In the genomic region with DNA sequence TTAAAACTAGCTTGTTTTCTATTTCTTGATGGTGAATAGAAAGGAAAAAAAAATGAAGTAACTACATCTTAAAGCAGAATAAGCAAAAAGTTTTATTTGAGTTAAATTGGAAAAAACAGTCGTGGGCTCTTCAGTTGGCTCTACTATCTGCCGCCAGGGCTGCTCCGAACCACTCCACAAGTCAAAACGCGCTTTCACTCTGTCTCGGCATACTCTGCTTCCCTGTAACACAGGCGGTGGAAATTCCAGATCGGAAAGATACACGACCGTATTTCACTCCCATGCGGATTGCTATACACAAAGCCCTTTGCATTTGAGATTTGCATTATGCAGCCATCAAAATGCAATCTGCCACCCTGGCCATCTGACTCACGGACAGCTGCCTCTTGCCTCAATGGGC, we compare ENCODE assay signal across 16 cellular contexts.
DNase-seq lines count a peak whose midpoint lies in the region; ATAC-seq and TF ChIP-seq lines count a peak whose summit lies in the region.
"Had no signal": no experiment of that assay in that cellular context is flagged by ENCODE, and none has a peak within 500 bp of the region (broad histone marks: within the 10 kb centered on the region; RNA-seq: fewer than 3 reads in every experiment).

No MANE protein-coding gene starts in this region.

- H3K27ac Mint-ChIP-seq in glutamatergic neuron (ENCODE audit: unreplicated experiment): peak overlapping the region; percentile 60
- H3K27ac Mint-ChIP-seq: CD8-positive, alpha-beta T cell had no signal

- peaks cover 5% of the 10 kb centered on the region for H3K27me3 Mint-ChIP-seq in glutamatergic neuron (ENCODE audit: unreplicated experiment)

- H3K4me1 ChIP-seq in right atrium auricular region: peaks cover 0 to 9% of the 10 kb centered on the region in 2 donors

- H3K4me1 Mint-ChIP-seq in glutamatergic neuron (ENCODE audit: low read depth, unreplicated experiment): peaks cover 26% of the 10 kb centered on the region

- H3K4me3 Mint-ChIP-seq in glutamatergic neuron (ENCODE audit: unreplicated experiment): peak overlapping the region; percentile 61
- H3K4me3 Mint-ChIP-seq: CD8-positive, alpha-beta T cell had no signal

- intact Hi-C loops in left ventricle myocardium superior (cut with micrococcal nuclease): no loop called here

- DNase-seq in NCI-H526 (lab: John Stamatoyannopoulos, UW): peak; percentile 3 to 29
- DNase-seq in NCI-H526 treated with DMSO at 0.1 percent for 48 hours (lab: John Stamatoyannopoulos, UW): no peak
- DNase-seq in left ventricle myocardium superior: no peak
- no peak for DNase-seq in right atrium auricular region (ENCODE audit: low spot score)
- peak; percentile 20 for DNase-seq in glutamatergic neuron
- no peak for DNase-seq in NCI-H2196 treated with DMSO at 0.1 percent for 48 hours (lab: John Stamatoyannopoulos, UW; ENCODE audit: unreplicated experiment)
- DNase-seq: 8988T; Calu3; CD8-positive, alpha-beta T cell; DMS79 treated with DMSO at 0.1 percent for 48 hours; EL; GM23248; HCEC 1CT had no signal

- no peaks in the 10 kb centered on the region for H3K36me3 Mint-ChIP-seq in glutamatergic neuron (ENCODE audit: unreplicated experiment)
- H3K36me3 Mint-ChIP-seq: CD8-positive, alpha-beta T cell had no signal

- H3K36me3 ChIP-seq in right atrium auricular region: no peaks in the 10 kb centered on the region
- H3K36me3 ChIP-seq: BLaER1 treated with 17β-estradiol and CSF1 and Interleukin-3, amounts not matched to agents 10 nM and 100 nM had no signal

- peak overlapping the region in 1 of 2 donors; percentile 6 for H3K4me3 ChIP-seq in right atrium auricular region
- H3K4me3 ChIP-seq: BLaER1 treated with 17β-estradiol and CSF1 and Interleukin-3, amounts not matched to agents 10 nM and 100 nM; GM23248 had no signal

- H3K27ac ChIP-seq in right atrium auricular region: no peak overlapping the region
- H3K27ac ChIP-seq: BLaER1 treated with 17β-estradiol and CSF1 and Interleukin-3, amounts not matched to agents 10 nM and 100 nM; GM23248; HL-60 had no signal

- H3K27me3 ChIP-seq in right atrium auricular region: no peaks in the 10 kb centered on the region
- H3K27me3 ChIP-seq: BLaER1 treated with 17β-estradiol and CSF1 and Interleukin-3, amounts not matched to agents 10 nM and 100 nM had no signal

- TF ChIP-seq CTCF in right atrium auricular region (IDR thresholded peaks at IDR 0.05) (no peak), glutamatergic neuron (IDR thresholded peaks at IDR 0.05; ENCODE audit: partially characterized antibody, unreplicated experiment) (no peak)

- no peaks in the 10 kb centered on the region for H3K9me3 ChIP-seq in right atrium auricular region
- H3K9me3 ChIP-seq: BLaER1 treated with 17β-estradiol and CSF1 and Interleukin-3, amounts not matched to agents 10 nM and 100 nM had no signal

- peaks cover 11% of the 10 kb centered on the region for H3K9me3 Mint-ChIP-seq in glutamatergic neuron (ENCODE audit: unreplicated experiment)
- H3K9me3 Mint-ChIP-seq: CD8-positive, alpha-beta T cell had no signal

- peak; percentile 55 for ATAC-seq in left ventricle myocardium superior
- ATAC-seq in GM19023 (IDR thresholded peaks at IDR 0.05; ENCODE audit: unreplicated experiment): no peak
- ATAC-seq: CD8-positive, alpha-beta T cell had no signal

Comparison
In these comparisons a context has a peak if more than half of its experiments do, and no peak if none do; other contexts are left out.
1. DNase-seq: peak in NCI-H526 (2 of 2) and glutamatergic neuron (single experiment); none in NCI-H526 treated with DMSO at 0.1 percent for 48 hours (single experiment), left ventricle myocardium superior (single experiment), right atrium auricular region (single experiment) and NCI-H2196 treated with DMSO at 0.1 percent for 48 hours (single experiment).